Comparison of ENCODE assay signal across 8 cellular contexts in genomic region chr7:7761340-7761973, GRCh38. TPM values are rescaled to one million over a fixed set of nuclear protein-coding genes. Genes with fewer than 3 reads are reported as not detected.
A peak's percentile ranks its signal among the peaks of the same experiment; 100 is the strongest.
DNase-seq lines count a peak whose midpoint lies in the region; ATAC-seq and TF ChIP-seq lines count a peak whose summit lies in the region.

No MANE protein-coding gene starts in this region.

- H3K27me3 Mint-ChIP-seq in CD8-positive, alpha-beta T cell (ENCODE audit: low read depth): no peaks in the 10 kb centered on the region

- peak overlapping the region; percentile 52 for H3K4me3 ChIP-seq in CD8-positive, alpha-beta T cell (ENCODE audit: low read depth, low read length)
- no peak overlapping the region for H3K4me3 ChIP-seq in body of pancreas
- H3K4me3 ChIP-seq in upper lobe of left lung: peak overlapping the region in 3 of 4 donors; percentile 36 to 46 (median 42)

- no peaks in the 10 kb centered on the region for H3K9me3 Mint-ChIP-seq in CD8-positive, alpha-beta T cell

- peak; percentile 24 for ATAC-seq in CD8-positive, alpha-beta T cell
- peak; percentile 42 for ATAC-seq in body of pancreas
- ATAC-seq in left colon: peak; percentile 48
- peak in 1 of 2 donors; percentile 76 for ATAC-seq in upper lobe of left lung (ENCODE audit: low FRiP score in 2 of 2)
- ATAC-seq in GM19397 (IDR thresholded peaks at IDR 0.05; ENCODE audit: unreplicated experiment): no peak

- H3K4me3 Mint-ChIP-seq in CD8-positive, alpha-beta T cell: peak overlapping the region; percentile 93

- TF ChIP-seq CTCF in CD8-positive, alpha-beta T cell (IDR thresholded peaks at IDR 0.05): peak; percentile 46
- TF ChIP-seq CTCF in GM20000 (IDR thresholded peaks at IDR 0.05; ENCODE audit: extremely low read depth, missing control alignments): no peak
- peak in 5 of 7 experiments; percentile 9 to 43 (median 37) for TF ChIP-seq CTCF in body of pancreas (IDR thresholded peaks at IDR 0.05)
- peak in 5 of 6 experiments; percentile 20 to 40 (median 36) for TF ChIP-seq CTCF in upper lobe of left lung (IDR thresholded peaks at IDR 0.05)

- peak overlapping the region; percentile 52 for H3K27ac ChIP-seq in CD8-positive, alpha-beta T cell (ENCODE audit: low read depth, low read length)
- H3K27ac ChIP-seq in body of pancreas (no peak overlapping the region), upper lobe of left lung (peak overlapping the region; percentile 50 to 82 (median 56))

- peaks cover 29% of the 10 kb centered on the region for H3K4me1 ChIP-seq in CD8-positive, alpha-beta T cell (ENCODE audit: insufficient read depth, low read length)
- H3K4me1 ChIP-seq in body of pancreas: peaks cover 23% of the 10 kb centered on the region
- H3K4me1 ChIP-seq in upper lobe of left lung: peaks cover 9 to 26% (median 13%) of the 10 kb centered on the region in 4 donors

- 47 to 60% methylated on average over 5 of the region's 5 CpGs for WGBS in body of pancreas, 2 donors
- WGBS in upper lobe of left lung, 2 donors: 32 to 42% methylated on average over 5 of the region's 5 CpGs

- no peak for DNase-seq in CD8-positive, alpha-beta T cell
- DNase-seq in GM20000 (ENCODE audit: low spot score) (peak; percentile 24), NCI-H446 (lab: John Stamatoyannopoulos, UW) (peak; percentile 48 to 72), body of pancreas (no peak), left colon (no peak), upper lobe of left lung (no peak), NCI-H774 (lab: John Stamatoyannopoulos, UW) (no peak)

- H3K27ac Mint-ChIP-seq in CD8-positive, alpha-beta T cell: peak overlapping the region; percentile 98

- H3K9me3 ChIP-seq in CD8-positive, alpha-beta T cell (ENCODE audit: low read length): no peaks in the 10 kb centered on the region
- H3K9me3 ChIP-seq in body of pancreas (no peaks in the 10 kb centered on the region), upper lobe of left lung (no peaks in the 10 kb centered on the region)

- TF ChIP-seq EP300 in upper lobe of left lung (IDR thresholded peaks at IDR 0.05): no peak

- H3K36me3 Mint-ChIP-seq in CD8-positive, alpha-beta T cell: peaks cover 6% of the 10 kb centered on the region

- intact Hi-C loops in CD8-positive, alpha-beta T cell (cut with DNase I, micrococcal nuclease): loop anchor here (2.0 to 10.0 kb wide), 11 partner anchors 81 to 659 kb away; partner anchors contain the start of gene GLCCI1 (in 1 of the 2)
- intact Hi-C loops in body of pancreas (cut with DNase I) (no loop called here), left colon (cut with DNase I, micrococcal nuclease) (no loop called here)

- H3K27me3 ChIP-seq in CD8-positive, alpha-beta T cell (ENCODE audit: insufficient read depth, low read length): no peaks in the 10 kb centered on the region
- H3K27me3 ChIP-seq in body of pancreas (no peaks in the 10 kb centered on the region), upper lobe of left lung (no peaks in the 10 kb centered on the region)

- H3K36me3 ChIP-seq in CD8-positive, alpha-beta T cell (ENCODE audit: insufficient read depth, low read length): no peaks in the 10 kb centered on the region
- H3K36me3 ChIP-seq in body of pancreas (replicated peaks in 1 of 2; ENCODE audit: insufficient read depth in 1 of 2, low read depth in 2 of 2) (no peaks in the 10 kb centered on the region), upper lobe of left lung (no peaks in the 10 kb centered on the region)

- POLR2A ChIA-PET in CD8-positive, alpha-beta T cell (lab: Charles Lee): interaction anchor here (1.2 kb wide), 1 partner anchor 206 kb away, joined by 5 read pairs; no protein-coding TSS in a partner anchor

- no peak for TF ChIP-seq POLR2A in body of pancreas (IDR thresholded peaks at IDR 0.05)
- TF ChIP-seq POLR2A in upper lobe of left lung (IDR thresholded peaks at IDR 0.05): no peak

- CTCF ChIA-PET in CD8-positive, alpha-beta T cell (lab: Charles Lee): interaction anchor here (0.9 to 3.1 kb wide), 10 partner anchors 8 to 490 kb away, joined by 3 to 29 read pairs (median 3); no protein-coding TSS in a partner anchor

- peaks cover 46% of the 10 kb centered on the region for H3K4me1 Mint-ChIP-seq in CD8-positive, alpha-beta T cell (ENCODE audit: low read depth)

RNA-seq across cellular contexts. Expression of gene RPA3, which starts 43.0 kb away (rescaled TPM):
- total RNA-seq in CD8-positive, alpha-beta T cell: 10 to 100 TPM; 28.9 to 32.9 TPM
- total RNA-seq in body of pancreas (1 to 10 TPM in 1 of 2 donors, under 1 TPM in 1; 0.66 to 6.0 TPM), left colon (10 to 100 TPM; 25.5 to 26.4 TPM), upper lobe of left lung (10 to 100 TPM in 5 of 6 donors, 1 to 10 TPM in 1; 6.3 to 31.1 (median 19.5) TPM)

Comparison
In these comparisons a context has a peak if more than half of its experiments do, and no peak if none do; other contexts are left out.
1. DNase-seq: peak in GM20000 (single experiment) and NCI-H446 (2 of 2); none in CD8-positive, alpha-beta T cell (0 of 7), body of pancreas (0 of 4), left colon (0 of 2), upper lobe of left lung (0 of 2) and NCI-H774 (single experiment).
2. H3K27ac ChIP-seq: peak in CD8-positive, alpha-beta T cell (single experiment) and upper lobe of left lung (4 of 4); none in body of pancreas (0 of 4).
3. H3K4me3 ChIP-seq: peak in CD8-positive, alpha-beta T cell (single experiment) and upper lobe of left lung (3 of 4); none in body of pancreas (0 of 2).
4. intact Hi-C loops: an anchor here in CD8-positive, alpha-beta T cell (2.0 to 10.0 kb wide); none called in body of pancreas and left colon.